Comparison of ENCODE assay signal across 9 cellular contexts in the genomic region with DNA sequence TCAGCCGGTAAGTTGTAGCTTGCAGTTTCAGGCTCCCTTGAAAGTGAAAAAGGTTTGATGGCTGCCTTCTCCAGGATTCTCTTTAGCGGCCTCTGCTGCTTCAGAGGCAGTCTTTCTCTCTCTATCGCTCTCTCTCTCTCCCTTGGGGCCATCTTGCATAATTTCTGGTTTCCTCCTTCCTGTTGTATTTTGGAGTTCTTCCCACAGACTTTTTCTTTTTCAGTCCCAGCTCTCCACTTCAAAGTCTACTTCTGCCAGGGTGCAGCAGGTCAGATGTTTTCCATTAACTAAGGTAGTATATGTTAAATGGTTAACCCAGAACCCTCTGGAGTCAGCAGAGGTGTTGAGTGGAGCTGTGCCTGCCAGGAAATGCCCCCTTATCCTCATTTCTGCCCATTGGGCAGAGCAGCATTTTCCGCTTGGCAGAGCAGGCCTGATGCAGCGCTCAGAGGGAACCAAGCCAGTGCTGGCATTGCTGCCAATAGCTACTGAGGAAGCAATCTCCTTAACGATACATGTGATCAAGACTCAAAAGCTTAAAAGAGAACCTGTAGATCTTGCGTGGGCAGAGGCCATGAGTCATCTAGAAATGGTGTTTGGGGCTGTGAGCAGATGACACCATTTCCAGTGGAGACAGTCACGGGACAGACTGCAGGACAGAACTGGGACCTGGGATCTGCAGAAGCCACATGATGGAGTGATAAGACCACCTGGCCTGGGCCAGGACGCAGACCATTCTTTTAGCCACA. TPM values are rescaled to one million over a fixed set of nuclear protein-coding genes. Genes with fewer than 3 reads are reported as not detected.
DNase-seq lines count a peak whose midpoint lies in the region; ATAC-seq and TF ChIP-seq lines count a peak whose summit lies in the region.
"Had no signal": no experiment of that assay in that cellular context is flagged by ENCODE, and none has a peak within 500 bp of the region (broad histone marks: within the 10 kb centered on the region; RNA-seq: fewer than 3 reads in every experiment).

No MANE protein-coding gene starts in this region.

- no peaks in the 10 kb centered on the region for H3K9me2 ChIP-seq in Loucy (replicated peaks; ENCODE audit: low read depth, low read length)

- no peaks in the 10 kb centered on the region; the same call in 1 of the 2 replicates for H3F3A ChIP-seq in Loucy (ENCODE audit: low read depth)
- peaks cover 7% of the 10 kb centered on the region for H3F3A ChIP-seq in smooth muscle cell (ENCODE audit: low read depth)

- H4K20me1 ChIP-seq in Loucy (ENCODE audit: insufficient read depth, low read length, poor library complexity, severe bottlenecking) (no peaks in the 10 kb centered on the region), smooth muscle cell (ENCODE audit: low read depth) (no peaks in the 10 kb centered on the region)

- H3K4me3 ChIP-seq in Loucy (ENCODE audit: low read length, poor library complexity, severe bottlenecking) (peak overlapping the region; percentile 42), smooth muscle cell (no peak overlapping the region)

- no peaks in the 10 kb centered on the region for H3K79me2 ChIP-seq in Loucy (ENCODE audit: insufficient read depth, low read length)
- no peaks in the 10 kb centered on the region for H3K79me2 ChIP-seq in smooth muscle cell (ENCODE audit: low read depth)

- peak; percentile 83 for ATAC-seq in GM21723 (IDR thresholded peaks at IDR 0.05; ENCODE audit: unreplicated experiment)
- ATAC-seq: CD8-positive, alpha-beta T cell had no signal

- H3K27ac ChIP-seq in smooth muscle cell (ENCODE audit: low read depth) = no peak overlapping the region

- H2AFZ ChIP-seq in Loucy (ENCODE audit: low read length) (peak overlapping the region; percentile 78), smooth muscle cell (ENCODE audit: low read depth) (peak overlapping the region; percentile 70)

- DNase-seq in SIG-M5 treated with dmso at 0.1 percent for 504 hours (lab: John Stamatoyannopoulos, UW; ENCODE audit: unreplicated experiment) (peak; percentile 72), SIG-M5 (lab: John Stamatoyannopoulos, UW) (no peak), amygdala (lab: John Stamatoyannopoulos, UW) (peak in 48 of 56 donors; percentile 7 to 77 (median 43)), hypothalamus (lab: John Stamatoyannopoulos, UW) (peak in 35 of 51 donors; percentile 2 to 76 (median 42)), smooth muscle cell (lab: John Stamatoyannopoulos, UW; ENCODE audit: unreplicated experiment) (no peak), HCEC 1CT (no peak)

- peaks cover 21% of the 10 kb centered on the region for H3K4me1 ChIP-seq in Loucy (ENCODE audit: insufficient read depth, low read length, poor library complexity, severe bottlenecking)
- H3K4me1 ChIP-seq in smooth muscle cell (ENCODE audit: low read depth) = no peaks in the 10 kb centered on the region

- H3K9me3 ChIP-seq in Loucy (ENCODE audit: insufficient read depth, low read depth, low read length) = no peaks in the 10 kb centered on the region
- no peaks in the 10 kb centered on the region for H3K9me3 ChIP-seq in smooth muscle cell (replicated peaks; ENCODE audit: low read depth)

- H3K4me2 ChIP-seq in Loucy (ENCODE audit: low read depth, low read length, poor library complexity, severe bottlenecking) (peak overlapping the region; percentile 62), smooth muscle cell (peak overlapping the region; percentile 41)

- H3K27me3 ChIP-seq in Loucy (ENCODE audit: insufficient read depth, low read length, poor library complexity, severe bottlenecking) (no peaks in the 10 kb centered on the region), smooth muscle cell (ENCODE audit: low read depth) (no peaks in the 10 kb centered on the region)

- H3K36me3 ChIP-seq in Loucy (ENCODE audit: insufficient read depth, low read length) = no peaks in the 10 kb centered on the region
- no peaks in the 10 kb centered on the region for H3K36me3 ChIP-seq in smooth muscle cell (ENCODE audit: low read depth)

- WGBS in smooth muscle cell (ENCODE audit: low lambda C conversion rate) = 60% methylated on average over 9 of the region's 9 CpGs

- H3K9ac ChIP-seq in Loucy (ENCODE audit: low read depth, low read length, poor library complexity, severe bottlenecking) (peak overlapping the region; percentile 50), smooth muscle cell (ENCODE audit: low read depth) (no peak overlapping the region)

- TF ChIP-seq CTCF in Loucy (conservative IDR thresholded peaks at IDR 0.05; ENCODE audit: low read length) = peak; percentile 41
- no peak for TF ChIP-seq CTCF in smooth muscle cell (IDR thresholded peaks at IDR 0.05; ENCODE audit: borderline replicate concordance, insufficient read depth, poor library complexity, severe bottlenecking)

RNA-seq across cellular contexts. Expression of a gene that starts 20.8 kb away (rescaled TPM):
- total RNA-seq in smooth muscle cell = 126 and 154 TPM in 2 replicates
- polyA plus RNA-seq in smooth muscle cell = 316 and 408 TPM in 2 replicates

RNA-seq across cellular contexts. Expression of a gene that starts 20.9 kb away (rescaled TPM):
- 13.5 and 16.0 TPM in 2 replicates for total RNA-seq in smooth muscle cell
- polyA plus RNA-seq in smooth muscle cell = 24.7 and 30.2 TPM in 2 replicates

RNA-seq across cellular contexts. Expression of a gene that starts 44.1 kb away (rescaled TPM):
- total RNA-seq in smooth muscle cell = 1.1 and 2.4 TPM in 2 replicates
- 0.90 TPM in 1 of 2 replicates, not detected in the other for polyA plus RNA-seq in smooth muscle cell
- total RNA-seq: CD8-positive, alpha-beta T cell had no signal

Comparison
In these comparisons a context has a peak if more than half of its experiments do, and no peak if none do; other contexts are left out.
1. DNase-seq: peak in SIG-M5 treated with dmso at 0.1 percent for 504 hours (single experiment), amygdala (48 of 56) and hypothalamus (35 of 51); none in SIG-M5 (single experiment), smooth muscle cell (single experiment) and HCEC 1CT (single experiment).